16 cellular contexts compared by ENCODE assay signal in genomic region chr11:109112748-109113378, GRCh38.
A peak's percentile ranks its signal among the peaks of the same experiment; 100 is the strongest.
DNase-seq lines count a peak whose midpoint lies in the region; ATAC-seq and TF ChIP-seq lines count a peak whose summit lies in the region.
"Had no signal": no experiment of that assay in that cellular context is flagged by ENCODE, and none has a peak within 500 bp of the region (broad histone marks: within the 10 kb centered on the region; RNA-seq: fewer than 3 reads in every experiment).

No MANE protein-coding gene starts in this region.

- H3K4me3 ChIP-seq in HAP-1 (no peak overlapping the region), Caco-2 (ENCODE audit: low read depth, low read length) (no peak overlapping the region)
- H3K4me3 ChIP-seq: SJSA1, tibial artery had no signal

- H3K4me1 Mint-ChIP-seq in WTC11 (peaks cover 19% of the 10 kb centered on the region), Caco-2 (ENCODE audit: low read depth, unreplicated experiment) (no peaks in the 10 kb centered on the region)

- POLR2A ChIA-PET in WTC11 (lab: Charles Lee), result no interaction called here
- POLR2A ChIA-PET in Caco-2 (lab: Charles Lee), result no interaction called here

- DNase-seq in A172 (ENCODE audit: low spot score) (peak; percentile 2), HAP-1 (ENCODE audit: low spot score in 2 of 2) (peak; percentile 20 to 26), NCI-H446 (lab: John Stamatoyannopoulos, UW) (peak; percentile 84 to 88), WTC11 (ENCODE audit: low spot score) (no peak), Caco-2 (no peak), KG1 (lab: John Stamatoyannopoulos, UW) (no peak)
- DNase-seq: activated CD8-positive, alpha-beta memory T cell treated with anti-CD3 and anti-CD28 coated beads, Interleukin-2, amount 50 U/mL, for 4 hours; EL; glutamatergic neuron; Kasumi-1; NCI-H2227 treated with DMSO at 0.1 percent for 48 hours; tibial artery had no signal

- H3K27me3 ChIP-seq in HAP-1 (ENCODE audit: low read depth) (no peaks in the 10 kb centered on the region), Caco-2 (replicated peaks; ENCODE audit: control insufficient read depth, insufficient read depth, low read length) (no peaks in the 10 kb centered on the region; the same call in 1 of the 2 replicates)
- H3K27me3 ChIP-seq: SJSA1, tibial artery had no signal

- H3K27ac Mint-ChIP-seq in WTC11 (no peak overlapping the region), Caco-2 (ENCODE audit: unreplicated experiment) (no peak overlapping the region)
- H3K27ac Mint-ChIP-seq: activated naive CD4-positive, alpha-beta T cell treated with anti-CD3 and anti-CD28 coated beads, Interleukin-2, amount 50 U/mL, for 72 hours had no signal

- peak; percentile 70 for ATAC-seq in WTC11
- ATAC-seq in HG03342 (IDR thresholded peaks at IDR 0.05; ENCODE audit: unreplicated experiment), result no peak
- ATAC-seq in GM18511 (IDR thresholded peaks at IDR 0.05; ENCODE audit: unreplicated experiment), result no peak
- ATAC-seq: activated naive CD4-positive, alpha-beta T cell treated with anti-CD3 and anti-CD28 coated beads, Interleukin-2, amount 50 U/mL, for 72 hours had no signal

- in situ Hi-C loops in HAP-1 (cut with MboI; ENCODE audit: low sequenced_read_pairs), result no loop called here

- H3K4me1 ChIP-seq in HAP-1 (peaks cover 27% of the 10 kb centered on the region), Caco-2 (no peaks in the 10 kb centered on the region)
- H3K4me1 ChIP-seq: SJSA1, tibial artery had no signal

- no peaks in the 10 kb centered on the region for H3K36me3 ChIP-seq in HAP-1 (replicated peaks)
- H3K36me3 ChIP-seq in Caco-2 (ENCODE audit: control insufficient read depth, insufficient read depth, low read length), result no peaks in the 10 kb centered on the region
- H3K36me3 ChIP-seq: SJSA1, tibial artery had no signal

- no peaks in the 10 kb centered on the region for H3K9me3 Mint-ChIP-seq in WTC11
- no peaks in the 10 kb centered on the region for H3K9me3 Mint-ChIP-seq in Caco-2 (ENCODE audit: unreplicated experiment)
- H3K9me3 Mint-ChIP-seq: activated naive CD4-positive, alpha-beta T cell treated with anti-CD3 and anti-CD28 coated beads, Interleukin-2, amount 50 U/mL, for 72 hours had no signal

- intact Hi-C loops in Caco-2 (cut with micrococcal nuclease; ENCODE audit: unreplicated experiment), result no loop called here

- CTCF ChIA-PET in WTC11 (lab: Charles Lee) (interaction anchor here (0.9 kb wide), 1 partner anchor 584 kb away, joined by 3 read pairs; no protein-coding TSS in a partner anchor), Caco-2 (lab: Charles Lee) (no interaction called here)

- H3K9me3 ChIP-seq in HAP-1, result no peaks in the 10 kb centered on the region
- no peaks in the 10 kb centered on the region for H3K9me3 ChIP-seq in Caco-2
- H3K9me3 ChIP-seq: SJSA1, tibial artery had no signal

- H3K27me3 Mint-ChIP-seq in WTC11 (ENCODE audit: low read depth), result no peaks in the 10 kb centered on the region
- H3K27me3 Mint-ChIP-seq in Caco-2 (ENCODE audit: insufficient read depth, unreplicated experiment), result peaks cover 10% of the 10 kb centered on the region

- TF ChIP-seq CTCF in WTC11 (IDR thresholded peaks at IDR 0.05) (no peak), Caco-2 (IDR thresholded peaks at IDR 0.05; ENCODE audit: insufficient read depth in 1 of 2, low read depth in 1 of 2, low read length in 1 of 2, severe bottlenecking in 1 of 2, unreplicated experiment in 1 of 2) (no peak)

- no peaks in the 10 kb centered on the region for H3K36me3 Mint-ChIP-seq in WTC11
- no peaks in the 10 kb centered on the region for H3K36me3 Mint-ChIP-seq in Caco-2 (ENCODE audit: insufficient read depth, unreplicated experiment)
- H3K36me3 Mint-ChIP-seq: activated naive CD4-positive, alpha-beta T cell treated with anti-CD3 and anti-CD28 coated beads, Interleukin-2, amount 50 U/mL, for 72 hours had no signal

- H3K4me3 Mint-ChIP-seq in WTC11 (no peak overlapping the region), Caco-2 (ENCODE audit: unreplicated experiment) (no peak overlapping the region)

- no TSS peak for BruUV-seq in Caco-2 (replicated peaks; lab: Mats Ljungman, UMichigan)

TF ChIP-seq in WTC11, 78 proteins besides CTCF, POLR2A, EP300 and RAD21:
- no peak for TF ChIP-seq SOX15 (CRISPR knock-in tag; IDR thresholded peaks at IDR 0.05)
- TF ChIP-seq ATF3 (CRISPR knock-in tag; conservative IDR thresholded peaks at IDR 0.05), result no peak
- TF ChIP-seq CDX4 (CRISPR knock-in tag; IDR thresholded peaks at IDR 0.05; ENCODE audit: borderline replicate concordance), result no peak
- no peak for TF ChIP-seq KAT7 (CRISPR knock-in tag; IDR thresholded peaks at IDR 0.05; ENCODE audit: borderline replicate concordance)
- no peak for TF ChIP-seq MYBL2 (CRISPR knock-in tag; IDR thresholded peaks at IDR 0.05)
- no peak for TF ChIP-seq FOXJ3 (CRISPR knock-in tag; IDR thresholded peaks at IDR 0.05; ENCODE audit: borderline replicate concordance)
- no peak for TF ChIP-seq ATF6 (CRISPR knock-in tag; IDR thresholded peaks at IDR 0.05)
- TF ChIP-seq ZNF317 (CRISPR knock-in tag; IDR thresholded peaks at IDR 0.05; ENCODE audit: borderline replicate concordance, low read depth), result no peak
- no peak for TF ChIP-seq NR3C1 (CRISPR knock-in tag; conservative IDR thresholded peaks at IDR 0.05; ENCODE audit: low read depth)
- TF ChIP-seq, protein P1, sequence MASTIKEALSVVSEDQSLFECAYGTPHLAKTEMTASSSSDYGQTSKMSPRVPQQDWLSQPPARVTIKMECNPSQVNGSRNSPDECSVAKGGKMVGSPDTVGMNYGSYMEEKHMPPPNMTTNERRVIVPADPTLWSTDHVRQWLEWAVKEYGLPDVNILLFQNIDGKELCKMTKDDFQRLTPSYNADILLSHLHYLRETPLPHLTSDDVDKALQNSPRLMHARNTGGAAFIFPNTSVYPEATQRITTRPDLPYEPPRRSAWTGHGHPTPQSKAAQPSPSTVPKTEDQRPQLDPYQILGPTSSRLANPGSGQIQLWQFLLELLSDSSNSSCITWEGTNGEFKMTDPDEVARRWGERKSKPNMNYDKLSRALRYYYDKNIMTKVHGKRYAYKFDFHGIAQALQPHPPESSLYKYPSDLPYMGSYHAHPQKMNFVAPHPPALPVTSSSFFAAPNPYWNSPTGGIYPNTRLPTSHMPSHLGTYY (CRISPR knock-in tag; IDR thresholded peaks at IDR 0.05), result no peak
- no peak for TF ChIP-seq CREM (CRISPR knock-in tag; IDR thresholded peaks at IDR 0.05)
- TF ChIP-seq ZBTB21 (CRISPR knock-in tag; IDR thresholded peaks at IDR 0.05; ENCODE audit: borderline replicate concordance), result no peak
- TF ChIP-seq TP53 (CRISPR knock-in tag; IDR thresholded peaks at IDR 0.05), result no peak
- no peak for TF ChIP-seq CBFB (CRISPR knock-in tag; IDR thresholded peaks at IDR 0.05; ENCODE audit: low read depth)
- TF ChIP-seq SMAD4 (CRISPR knock-in tag; IDR thresholded peaks at IDR 0.05), result no peak
- TF ChIP-seq, protein P2, sequence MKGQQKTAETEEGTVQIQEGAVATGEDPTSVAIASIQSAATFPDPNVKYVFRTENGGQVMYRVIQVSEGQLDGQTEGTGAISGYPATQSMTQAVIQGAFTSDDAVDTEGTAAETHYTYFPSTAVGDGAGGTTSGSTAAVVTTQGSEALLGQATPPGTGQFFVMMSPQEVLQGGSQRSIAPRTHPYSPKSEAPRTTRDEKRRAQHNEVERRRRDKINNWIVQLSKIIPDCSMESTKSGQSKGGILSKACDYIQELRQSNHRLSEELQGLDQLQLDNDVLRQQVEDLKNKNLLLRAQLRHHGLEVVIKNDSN (CRISPR knock-in tag; IDR thresholded peaks at IDR 0.05), result no peak
- TF ChIP-seq, protein P3, sequence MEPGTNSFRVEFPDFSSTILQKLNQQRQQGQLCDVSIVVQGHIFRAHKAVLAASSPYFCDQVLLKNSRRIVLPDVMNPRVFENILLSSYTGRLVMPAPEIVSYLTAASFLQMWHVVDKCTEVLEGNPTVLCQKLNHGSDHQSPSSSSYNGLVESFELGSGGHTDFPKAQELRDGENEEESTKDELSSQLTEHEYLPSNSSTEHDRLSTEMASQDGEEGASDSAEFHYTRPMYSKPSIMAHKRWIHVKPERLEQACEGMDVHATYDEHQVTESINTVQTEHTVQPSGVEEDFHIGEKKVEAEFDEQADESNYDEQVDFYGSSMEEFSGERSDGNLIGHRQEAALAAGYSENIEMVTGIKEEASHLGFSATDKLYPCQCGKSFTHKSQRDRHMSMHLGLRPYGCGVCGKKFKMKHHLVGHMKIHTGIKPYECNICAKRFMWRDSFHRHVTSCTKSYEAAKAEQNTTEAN (CRISPR knock-in tag; IDR thresholded peaks at IDR 0.05), result no peak
- no peak for TF ChIP-seq GTF2I (CRISPR knock-in tag; conservative IDR thresholded peaks at IDR 0.05)
- TF ChIP-seq ZNF423 (CRISPR knock-in tag; IDR thresholded peaks at IDR 0.05), result no peak

Comparison
In these comparisons a context has a peak if more than half of its experiments do, and no peak if none do; other contexts are left out.
1. DNase-seq: peak in A172 (single experiment), HAP-1 (2 of 2) and NCI-H446 (2 of 2); none in WTC11 (single experiment), Caco-2 (0 of 2) and KG1 (single experiment).